In genomic region chr6:106974999-106975698, GRCh38 we compare ENCODE assay signal across 8 cellular contexts. TPM values are rescaled to one million over a fixed set of nuclear protein-coding genes. Genes with fewer than 3 reads are reported as not detected.
DNase-seq lines count a peak whose midpoint lies in the region; ATAC-seq, FAIRE-seq and TF ChIP-seq lines count a peak whose summit lies in the region.

No MANE protein-coding gene starts in this region.

- no peak for TF ChIP-seq EP300 in A549 (IDR thresholded peaks at IDR 0.05)

- H3K9me3 ChIP-seq in A549: no peaks in the 10 kb centered on the region

- H3K27ac ChIP-seq in A549: peak overlapping the region; percentile 95 to 99

- POLR2A ChIA-PET in A549 (lab: Yijun Ruan, JAX): no interaction called here

- peaks cover 18% of the 10 kb centered on the region for H3K4me1 ChIP-seq in A549

- TF ChIP-seq CTCF in A549 (IDR thresholded peaks at IDR 0.05) (peak; percentile 50; the same call in 2 of the 3 replicates), GM12875 (IDR thresholded peaks at IDR 0.05; ENCODE audit: borderline replicate concordance, insufficient read depth, low read depth, low read length) (peak; percentile 42), brain (conservative IDR thresholded peaks at IDR 0.05) (peak; percentile 19 to 38)

- H3K27ac Mint-ChIP-seq in brain: peak overlapping the region in 4 of 5 experiments; percentile 69 to 92 (median 88)
- H3K27ac Mint-ChIP-seq in stimulated activated naive CD8-positive, alpha-beta T cell treated with anti-CD3 and anti-CD28 coated beads, Interleukin-15, amount 100 ng/mL, for 72 hours: no peak overlapping the region

- no peak for FAIRE-seq in A549 (lab: Jason Lieb, UNC)

- H3K27me3 Mint-ChIP-seq in brain: peaks cover 23% of the 10 kb centered on the region
- H3K27me3 Mint-ChIP-seq in stimulated activated naive CD8-positive, alpha-beta T cell treated with anti-CD3 and anti-CD28 coated beads, Interleukin-15, amount 100 ng/mL, for 72 hours: peaks cover 67% of the 10 kb centered on the region

- peaks cover 19% of the 10 kb centered on the region for H3K36me3 Mint-ChIP-seq in brain

- H3K4me1 Mint-ChIP-seq in brain: peaks cover 33% of the 10 kb centered on the region
- peaks cover 21% of the 10 kb centered on the region for H3K4me1 Mint-ChIP-seq in stimulated activated naive CD8-positive, alpha-beta T cell treated with anti-CD3 and anti-CD28 coated beads, Interleukin-15, amount 100 ng/mL, for 72 hours

- H3K4me3 Mint-ChIP-seq in brain: peak overlapping the region; percentile 82 to 86 (median 83)
- peak overlapping the region; percentile 77 to 82 for H3K4me3 Mint-ChIP-seq in stimulated activated naive CD8-positive, alpha-beta T cell treated with anti-CD3 and anti-CD28 coated beads, Interleukin-15, amount 100 ng/mL, for 72 hours

- ATAC-seq in A549 (peak; percentile 78 to 86), HG03064 (IDR thresholded peaks at IDR 0.05; ENCODE audit: low read depth, unreplicated experiment) (peak; percentile 51)
- ATAC-seq in stimulated activated naive CD8-positive, alpha-beta T cell treated with anti-CD3 and anti-CD28 coated beads, Interleukin-15, amount 100 ng/mL, for 72 hours: peak; percentile 62

- peak overlapping the region; percentile 74 for H3K4me2 ChIP-seq in A549

- DNase-seq in A549 (ENCODE audit: low read depth in 1 of 2, low spot score in 1 of 2) (peak; percentile 18 to 53), NCI-H748 treated with DMSO at 0.1 percent for 48 hours (lab: John Stamatoyannopoulos, UW) (peak; percentile 14), left kidney (ENCODE audit: low read depth, low spot score) (peak; percentile 84)
- peak; percentile 18 for DNase-seq in stimulated activated naive CD8-positive, alpha-beta T cell treated with anti-CD3 and anti-CD28 coated beads, Interleukin-15, amount 100 ng/mL, for 72 hours
- no peak for DNase-seq in central memory CD4-positive, alpha-beta T cell

- CTCF ChIA-PET in A549 (lab: Yijun Ruan, JAX): no interaction called here

- peak; percentile 21; the same call in 1 of the 2 replicates for TF ChIP-seq POLR2A in A549 (IDR thresholded peaks at IDR 0.05; ENCODE audit: low read length)

- H3K4me3 ChIP-seq in A549: peak overlapping the region; percentile 99
- peak overlapping the region; percentile 64 for H3K4me3 ChIP-seq in GM12875 (ENCODE audit: low read depth, low read length)

- TF ChIP-seq RAD21 in A549 (conservative IDR thresholded peaks at IDR 0.05 in 1 of 2, IDR thresholded peaks at IDR 0.05 in 1 of 2): peak; percentile 23 to 68; a peak in 4 of 5 replicates

- H3K9me3 Mint-ChIP-seq in brain: peaks cover 0 to 9% (median 0%) of the 10 kb centered on the region in 5 experiments
- no peaks in the 10 kb centered on the region for H3K9me3 Mint-ChIP-seq in stimulated activated naive CD8-positive, alpha-beta T cell treated with anti-CD3 and anti-CD28 coated beads, Interleukin-15, amount 100 ng/mL, for 72 hours

- WGBS in A549 (ENCODE audit: missing lambda C conversion rate): no CpG with 5 or more reads among the region's 85 CpGs

TF ChIP-seq in A549, 52 proteins besides CTCF, POLR2A, EP300 and RAD21:
- TF ChIP-seq MAX (IDR thresholded peaks at IDR 0.05): peak; percentile 48; the same call in 1 of the 2 replicates
- peak; percentile 45; the same call in 1 of the 2 replicates for TF ChIP-seq PHF8 (IDR thresholded peaks at IDR 0.05; ENCODE audit: borderline replicate concordance, low read depth)
- TF ChIP-seq CEBPB (IDR thresholded peaks at IDR 0.05): no peak
- no peak for TF ChIP-seq EHMT2 (IDR thresholded peaks at IDR 0.05; ENCODE audit: low read depth)
- TF ChIP-seq SMC3 (IDR thresholded peaks at IDR 0.05): peak; percentile 58
- TF ChIP-seq FOXS1 (CRISPR knock-in tag; IDR thresholded peaks at IDR 0.05): no peak
- no peak for TF ChIP-seq MAFK (IDR thresholded peaks at IDR 0.05; ENCODE audit: partially characterized antibody)
TF ChIP-seq in A549: peak in this region for 3.

RNA-seq across cellular contexts. Expression of gene CD24, which starts 0.6 kb away (rescaled TPM):
- polyA plus RNA-seq in A549 (2011; rRNA removed) (250 and 284 TPM in 2 replicates), A549 (2017; fragmentation: RNase III; extraction: RNeasy Plus Mini Kit Qiagen cat#74134 plus additional on column Dnase treatment) (483 to 602 TPM (median 575 TPM) in 3 replicates), brain (ENCODE audit: insufficient read depth, low read depth, low replicate concordance) (1,099 TPM)
- polyA plus RNA-seq in A549 (2012; cell fraction: cytosol; rRNA removed): 100 and 123 TPM in 2 replicates
- polyA plus RNA-seq in A549 (2012; cell fraction: nucleus; rRNA removed): 54.6 and 63.6 TPM in 2 replicates
- 107 and 118 TPM in 2 replicates for polyA minus RNA-seq in A549 (2011; rRNA and poly(A)+ RNA removed)

RNA-seq across cellular contexts. Expression of gene MTRES1, which starts 52.9 kb away (rescaled TPM):
- 7.5 and 11.8 TPM in 2 replicates for polyA plus RNA-seq in A549 (2011; rRNA removed)
- 3.5 and 4.1 TPM in 2 replicates for polyA plus RNA-seq in A549 (2012; cell fraction: cytosol; rRNA removed)
- 2.3 and 3.5 TPM in 2 replicates for polyA plus RNA-seq in A549 (2012; cell fraction: nucleus; rRNA removed)
- polyA plus RNA-seq in A549 (2017; fragmentation: RNase III; extraction: RNeasy Plus Mini Kit Qiagen cat#74134 plus additional on column Dnase treatment): 12.1 to 13.8 TPM (median 12.6 TPM) in 3 replicates
- polyA minus RNA-seq in A549 (2011; rRNA and poly(A)+ RNA removed): 0.78 and 2.6 TPM in 2 replicates
- 24.0 TPM for polyA plus RNA-seq in brain (ENCODE audit: insufficient read depth, low read depth, low replicate concordance)

Comparison
In these comparisons a context has a peak if more than half of its experiments do, and no peak if none do; other contexts are left out.
1. H3K27ac Mint-ChIP-seq: peak in brain (4 of 5); none in stimulated activated naive CD8-positive, alpha-beta T cell treated with anti-CD3 and anti-CD28 coated beads, Interleukin-15, amount 100 ng/mL, for 72 hours (0 of 2).
2. Peak in every context shown above with its lines, with median percentiles within 50 percentile points of each other: ATAC-seq and CTCF ChIP-seq.